ENCODE assay signal across 27 cellular contexts in the genomic region with DNA sequence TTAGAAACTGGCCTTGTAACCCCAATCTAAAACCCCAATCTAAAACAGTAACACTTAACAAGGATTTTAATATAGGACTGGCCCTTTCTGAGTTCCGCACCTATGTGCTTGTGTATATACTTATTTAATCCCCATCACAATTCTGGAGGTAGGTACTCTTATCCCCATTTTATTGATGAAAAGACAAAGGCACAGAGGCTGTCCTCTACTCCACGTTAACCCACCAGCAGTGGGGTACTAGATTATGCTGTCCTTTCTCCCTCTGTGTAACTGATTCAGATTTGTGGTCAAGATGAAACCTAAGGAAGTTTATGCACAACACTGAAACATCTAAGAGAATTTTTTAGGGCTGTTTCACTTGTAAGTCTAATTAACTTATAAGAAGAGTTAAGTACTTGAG.
"Had no signal": no experiment of that assay in that cellular context is flagged by ENCODE, and none has a peak within 500 bp of the region (broad histone marks: within the 10 kb centered on the region; RNA-seq: fewer than 3 reads in every experiment).

No MANE protein-coding gene starts in this region.

- DNase-seq: dermis blood vessel endothelial cell; effector memory CD4-positive, alpha-beta T cell; foreskin keratinocyte; heart left ventricle; kidney; mesenchymal stem cell; mucosa of descending colon; naive B cell; occipital lobe; ovary; posterior cingulate gyrus; psoas muscle; right cardiac atrium; spleen; stimulated activated CD4-positive, alpha-beta T cell treated with anti-CD3 and anti-CD28 coated beads, Interleukin-4, amount 100 ng/mL, for 4 hours; stimulated activated naive CD8-positive, alpha-beta T cell treated with anti-CD3 and anti-CD28 coated beads, Interleukin-15, Interleukin-2, amounts not matched to agents 100 U/mL and 50 U/mL, for 24 hours; substantia nigra; trophoblast cell had no signal

- H3K27ac ChIP-seq: coronary artery, esophagus muscularis mucosa, foreskin keratinocyte, gastroesophageal sphincter, hepatocyte, ovary, psoas muscle, skin epidermis had no signal

- H3K27me3 ChIP-seq: esophagus muscularis mucosa, foreskin keratinocyte, gastroesophageal sphincter, heart left ventricle, hepatocyte, ovary, spleen had no signal

- H3K36me3 ChIP-seq: esophagus muscularis mucosa, gastroesophageal sphincter, heart left ventricle, ovary had no signal

- FAIRE-seq: endothelial cell of umbilical vein, kidney had no signal

- H3K9me3 ChIP-seq: esophagus muscularis mucosa, gastroesophageal sphincter, heart left ventricle, mucosa of descending colon, ovary, psoas muscle, spleen had no signal

- H3K4me3 ChIP-seq: coronary artery, esophagus muscularis mucosa, gastroesophageal sphincter, heart left ventricle, hepatocyte, lung, mucosa of descending colon, ovary, psoas muscle, skin epidermis, spleen had no signal

- ATAC-seq: foreskin keratinocyte; gastroesophageal sphincter; heart left ventricle; mucosa of descending colon; natural killer cell treated with Interleukin-12 subunit alpha and Interleukin-12 subunit beta and Interleukin-15 and Interleukin-18, amount 100 ng/mL, for 72 hours; right cardiac atrium; stimulated activated memory B cell treated with anti-CD40 and anti-IgM and Interleukin-4, amounts not matched to agents 10 μg/mL and 1 μg/mL and 100 μg/mL, for 72 hours; stimulated activated naive CD8-positive, alpha-beta T cell treated with anti-CD3 and anti-CD28 coated beads, Interleukin-15, Interleukin-2, amounts not matched to agents 100 U/mL and 50 U/mL, for 24 hours had no signal

- H3K4me1 ChIP-seq: foreskin keratinocyte had no signal
